Comparison of ENCODE assay signal across 10 cellular contexts in the genomic region with DNA sequence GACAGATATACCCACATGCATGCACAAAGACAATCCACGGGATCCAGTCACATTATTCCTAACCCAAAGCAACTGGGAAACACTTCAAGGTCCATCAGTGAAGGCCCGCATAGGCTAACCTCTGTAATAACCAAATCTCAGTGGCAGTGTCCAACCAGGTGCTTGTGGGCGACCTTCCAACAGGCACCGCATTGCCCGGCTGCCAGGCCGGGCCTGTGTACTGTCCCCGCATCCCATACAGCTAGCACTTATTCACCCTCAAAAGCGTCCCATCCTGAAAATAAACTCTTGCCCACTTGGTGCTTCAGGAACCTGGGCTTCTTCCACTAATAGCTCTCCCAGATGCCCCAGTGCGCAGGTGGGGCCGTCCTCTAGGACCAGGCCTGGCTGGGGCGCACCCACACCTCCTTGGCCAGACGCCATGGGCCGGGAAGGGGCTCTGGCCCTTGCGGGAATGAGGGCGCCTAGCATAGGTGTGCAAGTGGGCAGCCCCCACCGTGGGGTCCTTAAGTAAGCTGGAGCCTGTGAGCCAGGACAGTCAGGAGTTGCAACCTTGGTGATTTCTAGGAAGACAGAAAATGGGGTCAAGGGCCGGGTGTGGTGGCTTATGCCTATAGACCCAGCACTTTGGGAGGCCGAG. TPM values are rescaled to one million over a fixed set of nuclear protein-coding genes. Genes with fewer than 3 reads are reported as not detected.
A peak's percentile ranks its signal among the peaks of the same experiment; 100 is the strongest.
DNase-seq lines count a peak whose midpoint lies in the region; ATAC-seq, FAIRE-seq and TF ChIP-seq lines count a peak whose summit lies in the region.
"Had no signal": no experiment of that assay in that cellular context is flagged by ENCODE, and none has a peak within 500 bp of the region (broad histone marks: within the 10 kb centered on the region; RNA-seq: fewer than 3 reads in every experiment).

No MANE protein-coding gene starts in this region.

- H3K4me1 Mint-ChIP-seq in CD8-positive, alpha-beta memory T cell = peaks cover 31 to 33% (median 32%) of the 10 kb centered on the region in 3 donors

- no peak overlapping the region for H2BK120ac ChIP-seq in H1 (replicated peaks; ENCODE audit: low read depth, low read length)

- no peak overlapping the region for H2AK5ac ChIP-seq in H1 (ENCODE audit: low read depth, low read length)

- H3K79me2 ChIP-seq in KMS-11 (ENCODE audit: insufficient read depth, low read depth) (peaks cover 22% of the 10 kb centered on the region; the same call in 1 of the 2 replicates), H1 (ENCODE audit: control insufficient read depth in 1 of 2, insufficient read depth in 2 of 2, low read length in 2 of 2) (no peaks in the 10 kb centered on the region; a peak in 1 of 4 replicates)

- TF ChIP-seq RAD21 in H1 (IDR thresholded peaks at IDR 0.05 in 1 of 2, conservative IDR thresholded peaks at IDR 0.05 in 1 of 2; ENCODE audit: low read depth in 2 of 2, low read length in 2 of 2) = no peak

- H3K27ac Mint-ChIP-seq in CD8-positive, alpha-beta memory T cell = peak overlapping the region in 7 of 8 donors; percentile 88 to 97 (median 94)

- no peak overlapping the region for H3K18ac ChIP-seq in H1 (ENCODE audit: extremely low read depth, low read length)

- peaks cover 12% of the 10 kb centered on the region; the same call in 1 of the 2 replicates for H3K23me2 ChIP-seq in H1 (ENCODE audit: low read depth, low read length)

- CTCF ChIA-PET in CD8-positive, alpha-beta memory T cell (lab: Charles Lee) = interaction anchor here (1.0 to 2.6 kb wide), 3 partner anchors 10 to 200 kb away, joined by 6 to 8 read pairs (median 6); no protein-coding TSS in a partner anchor
- CTCF ChIA-PET in H1 (lab: Charles Lee; ENCODE audit: partially characterized antibody) = interaction anchor here (1.2 to 2.2 kb wide), 6 partner anchors 9 to 200 kb away, joined by 3 to 5 read pairs (median 4); no protein-coding TSS in a partner anchor

- H3K27me3 Mint-ChIP-seq in CD8-positive, alpha-beta memory T cell = peaks cover 0 to 4% of the 10 kb centered on the region in 2 donors

- H4K20me1 ChIP-seq in KMS-11 (ENCODE audit: insufficient read depth) = no peaks in the 10 kb centered on the region
- peaks cover under 1 to 10% of the 10 kb centered on the region in 2 experiments for H4K20me1 ChIP-seq in H1 (replicated peaks in 1 of 2; ENCODE audit: control insufficient read depth in 1 of 2, insufficient read depth in 2 of 2, low read length in 2 of 2)

- H3K4me3 ChIP-seq in CD8-positive, alpha-beta memory T cell (ENCODE audit: low read length) = no peak overlapping the region
- no peak overlapping the region for H3K4me3 ChIP-seq in KMS-11 (IDR thresholded peaks at IDR 0.05; ENCODE audit: insufficient read depth, low read depth, low read length)
- no peak overlapping the region for H3K4me3 ChIP-seq in H1 (ENCODE audit: extremely low read depth in 1 of 4, insufficient read depth in 2 of 4, low read depth in 3 of 4, low read length in 4 of 4)
- no peak overlapping the region for H3K4me3 ChIP-seq in rectal smooth muscle tissue (ENCODE audit: low read length)

- no peaks in the 10 kb centered on the region for H3K9me3 Mint-ChIP-seq in CD8-positive, alpha-beta memory T cell

- peak overlapping the region; percentile 82 to 92 (median 88) for H3K4me3 Mint-ChIP-seq in CD8-positive, alpha-beta memory T cell

- no peak for ATAC-seq in HG02840 (IDR thresholded peaks at IDR 0.05; ENCODE audit: low FRiP score, unreplicated experiment)
- no peak for ATAC-seq in HG02678 (IDR thresholded peaks at IDR 0.05; ENCODE audit: unreplicated experiment)

- no peaks in the 10 kb centered on the region for H3K9me3 ChIP-seq in CD8-positive, alpha-beta memory T cell (ENCODE audit: low read length)
- no peaks in the 10 kb centered on the region for H3K9me3 ChIP-seq in H1 (ENCODE audit: insufficient read depth in 2 of 2, low read depth in 1 of 2, low read length in 1 of 2)
- H3K9me3 ChIP-seq: colonic mucosa had no signal

- no peak for TF ChIP-seq POLR2A in H1 (IDR thresholded peaks at IDR 0.05; ENCODE audit: control extremely low read depth in 1 of 2, low read depth in 2 of 2, low read length in 2 of 2)

- no peak for TF ChIP-seq EP300 in H1 (IDR thresholded peaks at IDR 0.05; ENCODE audit: borderline replicate concordance in 1 of 2, low read depth in 2 of 2, low read length in 2 of 2)

- H3K4me2 ChIP-seq in KMS-11 = peak overlapping the region; percentile 63
- peak overlapping the region in 1 of 2 experiments; percentile 100; a peak in 1 of 4 replicates for H3K4me2 ChIP-seq in H1 (ENCODE audit: insufficient read depth in 1 of 2, low read depth in 2 of 2, low read length in 2 of 2)

- peak in 1 of 5 donors; percentile 49 for DNase-seq in CD8-positive, alpha-beta memory T cell
- DNase-seq in H1 (ENCODE audit: low read depth in 1 of 2, low spot score in 2 of 2) (no peak), NCI-H446 treated with DMSO at 0.1 percent for 48 hours (lab: John Stamatoyannopoulos, UW) (no peak), UCSD-AML1 (lab: John Stamatoyannopoulos, UW; ENCODE audit: unreplicated experiment) (no peak)
- DNase-seq: colonic mucosa, mammary epithelial cell had no signal

- no peak overlapping the region for H2BK12ac ChIP-seq in H1 (ENCODE audit: low read depth, low read length)

- no peak overlapping the region for H3K23ac ChIP-seq in H1 (ENCODE audit: insufficient read length)

- H2AFZ ChIP-seq in KMS-11 (ENCODE audit: low read depth) (no peak overlapping the region), H1 (ENCODE audit: low read length) (no peak overlapping the region)

- no peak overlapping the region for H3K4ac ChIP-seq in H1 (replicated peaks; ENCODE audit: insufficient read length, low read depth, low read length)

- H3K9ac ChIP-seq in KMS-11 (no peak overlapping the region), H1 (replicated peaks in 1 of 4; ENCODE audit: extremely low read depth in 1 of 4, low read depth in 3 of 4, low read length in 3 of 4) (no peak overlapping the region), rectal smooth muscle tissue (ENCODE audit: low read length) (no peak overlapping the region)

- H3K27ac ChIP-seq in CD8-positive, alpha-beta memory T cell (ENCODE audit: low read depth, low read length) = no peak overlapping the region
- H3K27ac ChIP-seq in KMS-11 = peak overlapping the region; percentile 73; the same call in 1 of the 2 replicates
- no peak overlapping the region for H3K27ac ChIP-seq in H1 (ENCODE audit: low read depth, low read length)
- H3K27ac ChIP-seq in rectal smooth muscle tissue (ENCODE audit: low read depth, low read length) = peak overlapping the region; percentile 95

- no peak overlapping the region for H2BK15ac ChIP-seq in H1 (ENCODE audit: low read length)

- H2BK20ac ChIP-seq in H1 (ENCODE audit: low read length) = no peak overlapping the region

- no peak overlapping the region for H2BK5ac ChIP-seq in H1 (ENCODE audit: low read depth, low read length)

- H3K36me3 ChIP-seq in CD8-positive, alpha-beta memory T cell (ENCODE audit: insufficient read depth, low read length) = no peaks in the 10 kb centered on the region
- H3K36me3 ChIP-seq in KMS-11 (ENCODE audit: insufficient read depth) = no peaks in the 10 kb centered on the region
- H3K36me3 ChIP-seq in H1 (ENCODE audit: control insufficient read depth in 2 of 4, insufficient read depth in 4 of 4, low read length in 3 of 4) = no peaks in the 10 kb centered on the region
- H3K36me3 ChIP-seq in rectal smooth muscle tissue (ENCODE audit: control insufficient read depth, insufficient read depth, low read length) = no peaks in the 10 kb centered on the region
- H3K36me3 ChIP-seq: colonic mucosa had no signal

- FAIRE-seq in H1 (lab: Jason Lieb, UNC) = no peak

- WGBS in H1 (ENCODE audit: extremely low coverage in 1 of 2, insufficient coverage in 1 of 2, insufficient read length in 1 of 2, insufficient replicate concordance in 2 of 2, low coverage in 1 of 2, low lambda C conversion rate in 2 of 2, missing lambda C conversion rate in 1 of 2), 2 experiments = 94% methylated on average over 18 of the region's 18 CpGs; no CpG with 5 or more reads in 1 of the 2 experiments

- H3K56ac ChIP-seq in H1 (replicated peaks; ENCODE audit: insufficient read length, low read depth, low read length) = no peak overlapping the region

- peaks cover 5% of the 10 kb centered on the region for H3K27me3 ChIP-seq in CD8-positive, alpha-beta memory T cell (ENCODE audit: insufficient read depth, low read length, poor library complexity, severe bottlenecking)
- no peaks in the 10 kb centered on the region for H3K27me3 ChIP-seq in KMS-11 (ENCODE audit: insufficient read depth, low read depth)
- peaks cover 0 to 6% (median under 1%) of the 10 kb centered on the region in 4 experiments; a peak in 3 of 7 replicates for H3K27me3 ChIP-seq in H1 (replicated peaks in 1 of 4; ENCODE audit: control insufficient read depth in 3 of 4, extremely low read depth in 1 of 4, insufficient read depth in 3 of 4, low read length in 3 of 4)
- H3K27me3 ChIP-seq in rectal smooth muscle tissue (ENCODE audit: control insufficient read depth, insufficient read depth, low read length) = no peaks in the 10 kb centered on the region
- H3K27me3 ChIP-seq: colonic mucosa had no signal

- POLR2A ChIA-PET in CD8-positive, alpha-beta memory T cell (lab: Charles Lee) = interaction anchor here (1.3 to 2.4 kb wide), 4 partner anchors 53 to 213 kb away, joined by 5 to 16 read pairs (median 10); a partner anchor contains a TSS
- POLR2A ChIA-PET in H1 (lab: Charles Lee; ENCODE audit: partially characterized antibody) = interaction anchor here (1.3 kb wide), 1 partner anchor 116 kb away, joined by 3 read pairs; no protein-coding TSS in a partner anchor

- H4K91ac ChIP-seq in H1 (replicated peaks; ENCODE audit: insufficient read length, low read length) = no peak overlapping the region

- TF ChIP-seq CTCF in KMS-11 (conservative IDR thresholded peaks at IDR 0.05; ENCODE audit: low read depth, low read length) = no peak
- TF ChIP-seq CTCF in H1 (IDR thresholded peaks at IDR 0.05; ENCODE audit: control extremely low read depth in 1 of 3, insufficient read depth in 1 of 3, low read depth in 1 of 3, low read length in 3 of 3) = no peak

- H3K36me3 Mint-ChIP-seq in CD8-positive, alpha-beta memory T cell = peaks cover 0 to 2% (median under 1%) of the 10 kb centered on the region in 3 donors

- H4K5ac ChIP-seq in H1 (ENCODE audit: insufficient read length, low read depth, low read length) = no peak overlapping the region

- peak overlapping the region; percentile 7; the same call in 1 of the 2 replicates for H4K8ac ChIP-seq in H1 (ENCODE audit: extremely low read depth, insufficient read depth, low read length)

- H3K14ac ChIP-seq in H1 (ENCODE audit: insufficient read length) = no peak overlapping the region

- H3K79me1 ChIP-seq in H1 (ENCODE audit: low read depth, low read length) = peaks cover 6% of the 10 kb centered on the region

- H3K4me1 ChIP-seq in CD8-positive, alpha-beta memory T cell (ENCODE audit: insufficient read depth, low read length) = peaks cover 24% of the 10 kb centered on the region
- H3K4me1 ChIP-seq in KMS-11 (ENCODE audit: low read depth, poor library complexity, severe bottlenecking) (peaks cover 25% of the 10 kb centered on the region), H1 (replicated peaks in 1 of 4; ENCODE audit: control insufficient read depth in 3 of 4, insufficient read depth in 4 of 4, low read length in 3 of 4) (peaks cover 4 to 12% (median 10%) of the 10 kb centered on the region in 4 experiments), rectal smooth muscle tissue (ENCODE audit: control insufficient read depth, insufficient read depth, low read length) (peaks cover 9% of the 10 kb centered on the region)

RNA-seq across cellular contexts. Expression of a gene that starts 1.1 kb away (rescaled TPM):
- total RNA-seq in CD8-positive, alpha-beta memory T cell = 10 to 100 TPM; 44.2 to 47.0 TPM
- polyA plus RNA-seq in CD8-positive, alpha-beta memory T cell = 36.2 TPM
- 43.9 and 47.8 TPM in 2 replicates for total RNA-seq in H1 (2021; fragmentation: NEBNext Ultra II Directional; extraction: Animal tissue kit (Norgen Biotek cat#: 25700))
- 57.3 and 70.6 TPM in 2 replicates for polyA plus RNA-seq in H1 (2011; rRNA removed)
- polyA plus RNA-seq in H1 (2011; cell fraction: cytosol; rRNA removed) = 61.6 TPM
- 144 TPM for polyA plus RNA-seq in H1 (2011; cell fraction: nucleus; rRNA removed)
- 30.1 to 46.8 TPM (median 43.0 TPM) in 4 replicates for polyA plus RNA-seq in H1 (2012, experiment 1 of 2)
- polyA plus RNA-seq in H1 (2012, experiment 2 of 2) = 40.5 TPM
- polyA plus RNA-seq in H1 (2013, experiment 1 of 2) = 35.9 TPM
- polyA plus RNA-seq in H1 (2013, experiment 2 of 2) = 33.7 TPM
- 34.9 and 35.3 TPM in 2 replicates for polyA minus RNA-seq in H1 (2011; rRNA and poly(A)+ RNA removed)
- 24.4 TPM for polyA minus RNA-seq in H1 (2011; cell fraction: cytosol; rRNA and poly(A)+ RNA removed)
- polyA minus RNA-seq in H1 (2011; cell fraction: nucleus; rRNA and poly(A)+ RNA removed) = 32.4 TPM

RNA-seq across cellular contexts. Expression of a gene that starts 53.4 kb away (rescaled TPM):
- 10 to 100 TPM; 32.5 to 35.7 TPM for total RNA-seq in CD8-positive, alpha-beta memory T cell
- 35.6 TPM for polyA plus RNA-seq in CD8-positive, alpha-beta memory T cell
- total RNA-seq in H1 (2021; fragmentation: NEBNext Ultra II Directional; extraction: Animal tissue kit (Norgen Biotek cat#: 25700)) = 54.9 and 56.0 TPM in 2 replicates
- 26.6 and 36.0 TPM in 2 replicates for polyA plus RNA-seq in H1 (2011; rRNA removed)
- polyA plus RNA-seq in H1 (2011; cell fraction: cytosol; rRNA removed) = 30.5 TPM
- 104 TPM for polyA plus RNA-seq in H1 (2011; cell fraction: nucleus; rRNA removed)
- 29.4 to 49.2 TPM (median 45.5 TPM) in 4 replicates for polyA plus RNA-seq in H1 (2012, experiment 1 of 2)
- 47.3 TPM for polyA plus RNA-seq in H1 (2012, experiment 2 of 2)
- polyA plus RNA-seq in H1 (2013, experiment 1 of 2) = 25.1 TPM
- polyA plus RNA-seq in H1 (2013, experiment 2 of 2) = 22.9 TPM
- 29.7 and 33.8 TPM in 2 replicates for polyA minus RNA-seq in H1 (2011; rRNA and poly(A)+ RNA removed)
- polyA minus RNA-seq in H1 (2011; cell fraction: cytosol; rRNA and poly(A)+ RNA removed) = 27.2 TPM
- 27.2 TPM for polyA minus RNA-seq in H1 (2011; cell fraction: nucleus; rRNA and poly(A)+ RNA removed)

Comparison
In these comparisons a context has a peak if more than half of its experiments do, and no peak if none do; other contexts are left out.
1. H3K27ac ChIP-seq: peak in KMS-11 (single experiment) and rectal smooth muscle tissue (single experiment); none in CD8-positive, alpha-beta memory T cell (single experiment) and H1 (single experiment).